Comparison of ENCODE assay signal across 33 cellular contexts in the genomic region with DNA sequence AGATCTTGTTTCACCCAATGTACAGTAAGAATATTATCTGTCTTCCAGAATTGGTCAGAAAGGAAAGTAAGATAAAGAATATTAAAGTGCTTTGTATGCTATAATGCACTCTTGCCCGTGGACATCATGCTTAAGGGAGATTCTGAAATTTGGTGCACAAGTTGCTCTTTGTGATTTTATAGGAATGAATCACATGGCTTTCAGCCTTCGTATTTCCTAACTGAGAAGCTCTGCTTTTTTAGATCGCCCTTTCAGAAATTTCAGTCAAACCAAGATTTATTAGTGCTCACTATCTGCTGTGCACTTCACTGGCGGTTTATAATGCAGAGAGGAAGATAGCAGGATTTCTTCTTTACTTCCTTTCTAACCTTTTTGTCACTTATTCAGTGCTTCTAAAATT.
"Had no signal": no experiment of that assay in that cellular context is flagged by ENCODE, and none has a peak within 500 bp of the region (broad histone marks: within the 10 kb centered on the region; RNA-seq: fewer than 3 reads in every experiment).

No MANE protein-coding gene starts in this region.

- H3K9me3 ChIP-seq: gastroesophageal sphincter, heart right ventricle, left lung, mucosa of descending colon, right lobe of liver, suprapubic skin, transverse colon, upper lobe of right lung, vagina had no signal

- H3K27ac Mint-ChIP-seq: dendritic cell treated with granulocyte-macrophage colony-stimulating factor and Interleukin-4, amounts not matched to agents 40 ng/mL and 50 ng/mL, for 4 days; endodermal cell; mesothelial cell of epicardium; naive B cell; natural killer cell treated with Interleukin-12 subunit alpha and Interleukin-12 subunit beta and Interleukin-15 and Interleukin-18, amount 100 ng/mL, for 72 hours; progenitor cell of endocrine pancreas; stimulated activated naive CD8-positive, alpha-beta T cell treated with anti-CD3 and anti-CD28 coated beads, Interleukin-15, amount 100 ng/mL, for 72 hours had no signal

- H3K4me3 Mint-ChIP-seq: dendritic cell treated with granulocyte-macrophage colony-stimulating factor and Interleukin-4, amounts not matched to agents 40 ng/mL and 50 ng/mL, for 4 days; endodermal cell; mesothelial cell of epicardium; naive B cell; natural killer cell treated with Interleukin-12 subunit alpha and Interleukin-12 subunit beta and Interleukin-15 and Interleukin-18, amount 100 ng/mL, for 72 hours; neural crest cell; stimulated activated naive CD8-positive, alpha-beta T cell treated with anti-CD3 and anti-CD28 coated beads, Interleukin-15, amount 100 ng/mL, for 72 hours had no signal

- H3K27ac ChIP-seq: epithelial cell of prostate, gastroesophageal sphincter, heart right ventricle, left lung, parathyroid adenoma, right lobe of liver, suprapubic skin, transverse colon, upper lobe of right lung, vagina had no signal

- ATAC-seq: esophagus mucosa; gastroesophageal sphincter; heart right ventricle; left cardiac atrium; left lung; mucosa of descending colon; natural killer cell treated with Interleukin-12 subunit alpha and Interleukin-12 subunit beta and Interleukin-15 and Interleukin-18, amount 100 ng/mL, for 72 hours; right lobe of liver; stimulated activated naive CD8-positive, alpha-beta T cell treated with anti-CD3 and anti-CD28 coated beads, Interleukin-15, amount 100 ng/mL, for 72 hours; upper lobe of right lung had no signal

- H3K4me3 ChIP-seq: gastroesophageal sphincter, heart right ventricle, left lung, mucosa of descending colon, right lobe of liver, suprapubic skin, transverse colon, upper lobe of right lung, vagina had no signal

- FAIRE-seq: islet of Langerhans had no signal

- H3K27me3 ChIP-seq: gastroesophageal sphincter, heart right ventricle, left lung, right lobe of liver, suprapubic skin, transverse colon, upper lobe of right lung, vagina had no signal

- H3K4me1 Mint-ChIP-seq: naive B cell; neural crest cell; stimulated activated naive CD8-positive, alpha-beta T cell treated with anti-CD3 and anti-CD28 coated beads, Interleukin-15, amount 100 ng/mL, for 72 hours had no signal

- DNase-seq: effector CD8-positive, alpha-beta T cell; endodermal cell; foreskin fibroblast; glutamatergic neuron; heart right ventricle; hippocampal formation; left cardiac atrium; left lung; mesenchymal stem cell; mucosa of descending colon; naive B cell; right lobe of liver; small intestine; stimulated activated CD4-positive, alpha-beta T cell treated with anti-CD3 and anti-CD28 coated beads, Interleukin-12 subunit alpha, Interleukin-12 subunit beta, amount 100 ng/mL, for 4 hours; stimulated activated CD4-positive, alpha-beta T cell treated with anti-CD3 and anti-CD28 coated beads, Interleukin-1b, Interleukin-23, amount 100 ng/mL, for 48 hours; stimulated activated CD4-positive, alpha-beta T cell treated with anti-CD3 and anti-CD28 coated beads, Interleukin-4, amount 100 ng/mL, for 1 hour; stimulated activated CD8-positive, alpha-beta memory T cell treated with anti-CD3 and anti-CD28 coated beads, Interleukin-4, amount 100 ng/mL, for 48 hours; stimulated activated naive CD4-positive, alpha-beta T cell; stimulated activated naive CD8-positive, alpha-beta T cell treated with anti-CD3 and anti-CD28 coated beads, Interleukin-15, amount 100 ng/mL, for 72 hours; transverse colon; upper lobe of right lung had no signal

- H3K9me3 Mint-ChIP-seq: endodermal cell; naive B cell; natural killer cell treated with Interleukin-12 subunit alpha and Interleukin-12 subunit beta and Interleukin-15 and Interleukin-18, amount 100 ng/mL, for 72 hours; stimulated activated naive CD8-positive, alpha-beta T cell treated with anti-CD3 and anti-CD28 coated beads, Interleukin-15, amount 100 ng/mL, for 72 hours had no signal

- H3K79me2 ChIP-seq: parathyroid adenoma had no signal

- H2AFZ ChIP-seq: parathyroid adenoma had no signal

- H3K36me3 Mint-ChIP-seq: mesothelial cell of epicardium; naive B cell; natural killer cell treated with Interleukin-12 subunit alpha and Interleukin-12 subunit beta and Interleukin-15 and Interleukin-18, amount 100 ng/mL, for 72 hours had no signal

- H3K36me3 ChIP-seq: gastroesophageal sphincter, heart right ventricle, left lung, right lobe of liver, suprapubic skin, transverse colon, upper lobe of right lung, vagina had no signal

- H3K9ac ChIP-seq: parathyroid adenoma had no signal

- H3K4me1 ChIP-seq: gastroesophageal sphincter, heart right ventricle, left lung, parathyroid adenoma, right lobe of liver, suprapubic skin, transverse colon, upper lobe of right lung, vagina had no signal

- H3K27me3 Mint-ChIP-seq: dendritic cell treated with granulocyte-macrophage colony-stimulating factor and Interleukin-4, amounts not matched to agents 40 ng/mL and 50 ng/mL, for 4 days; naive B cell; natural killer cell treated with Interleukin-12 subunit alpha and Interleukin-12 subunit beta and Interleukin-15 and Interleukin-18, amount 100 ng/mL, for 72 hours; progenitor cell of endocrine pancreas had no signal
